Comparison of ENCODE assay signal across 24 cellular contexts in the genomic region with DNA sequence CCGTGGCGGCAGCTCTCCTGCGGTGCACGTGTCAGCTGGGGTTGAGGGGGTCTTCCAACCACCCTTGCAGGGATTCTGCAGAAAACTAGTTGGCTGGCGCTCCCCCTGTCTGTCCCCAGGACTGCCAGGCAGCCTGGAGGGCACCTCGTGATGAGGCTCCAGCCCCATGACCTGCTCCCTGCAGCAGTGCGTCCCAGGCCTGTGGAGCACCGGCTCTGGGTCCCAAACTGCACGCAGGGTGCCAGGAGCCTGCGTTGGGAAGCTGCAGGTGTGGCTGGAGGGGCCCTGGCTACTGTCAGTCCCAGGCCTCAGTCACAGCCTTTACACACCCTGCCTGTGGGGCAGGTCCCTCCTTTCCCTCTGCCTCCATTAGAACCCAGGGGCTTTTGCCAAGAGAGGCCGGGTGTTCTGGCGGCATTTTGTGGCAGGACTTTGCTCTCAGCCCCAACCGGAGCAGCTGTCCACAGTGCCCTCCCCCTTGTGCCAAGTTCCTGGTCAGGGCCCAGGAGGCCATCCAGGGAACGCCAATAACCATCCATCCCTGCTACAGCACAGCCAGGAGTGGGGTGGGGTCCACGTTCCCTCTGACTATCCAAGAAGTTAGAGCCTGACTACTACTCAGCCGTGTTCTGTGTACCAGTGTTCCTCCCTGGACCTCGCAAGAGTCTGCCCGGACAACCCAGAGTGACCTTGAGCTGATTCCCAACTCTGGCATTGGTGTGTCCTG. TPM values are rescaled to one million over a fixed set of nuclear protein-coding genes. Genes with fewer than 3 reads are reported as not detected.
DNase-seq lines count a peak whose midpoint lies in the region; ATAC-seq, FAIRE-seq and TF ChIP-seq lines count a peak whose summit lies in the region.
"Had no signal": no experiment of that assay in that cellular context is flagged by ENCODE, and none has a peak within 500 bp of the region (broad histone marks: within the 10 kb centered on the region; RNA-seq: fewer than 3 reads in every experiment).

No MANE protein-coding gene starts in this region.

- H3K9me3 ChIP-seq in mucosa of rectum (ENCODE audit: control insufficient read depth in 2 of 2, low read length in 2 of 2), result no peaks in the 10 kb centered on the region
- H3K9me3 ChIP-seq: sigmoid colon had no signal

- no peak for TF ChIP-seq CTCF in GM20000 (IDR thresholded peaks at IDR 0.05; ENCODE audit: extremely low read depth, missing control alignments)

- H3K4me3 ChIP-seq in mucosa of rectum (ENCODE audit: low read length in 2 of 2), result no peak overlapping the region
- H3K4me3 ChIP-seq: cardiac muscle cell, dorsolateral prefrontal cortex, sigmoid colon had no signal

- ATAC-seq in GM19395 (IDR thresholded peaks at IDR 0.05; ENCODE audit: unreplicated experiment) (no peak), GM19324 (IDR thresholded peaks at IDR 0.05; ENCODE audit: low FRiP score, unreplicated experiment) (no peak)
- ATAC-seq: esophagus mucosa; stimulated activated naive CD8-positive, alpha-beta T cell treated with anti-CD3 and anti-CD28 coated beads, Interleukin-15, Interleukin-2, amounts not matched to agents 100 U/mL and 50 U/mL, for 24 hours; T-cell had no signal

- no peak for FAIRE-seq in frontal cortex (lab: Jason Lieb, UNC)

- peaks cover 32 to 39% of the 10 kb centered on the region in 2 donors for H3K36me3 ChIP-seq in mucosa of rectum (ENCODE audit: control insufficient read depth in 2 of 2, insufficient read depth in 2 of 2, low read length in 2 of 2)

- DNase-seq in 8988T, result peak; percentile 24
- DNase-seq in GM20000 (ENCODE audit: low spot score), result peak; percentile 26
- peak; percentile 27 to 42 for DNase-seq in frontal cortex (ENCODE audit: low spot score in 2 of 2)
- DNase-seq in SW 1271 (lab: John Stamatoyannopoulos, UW), result no peak
- DNase-seq in DMS153 (lab: John Stamatoyannopoulos, UW), result no peak
- DNase-seq: activated CD4-positive, alpha-beta T cell treated with anti-CD3 and anti-CD28 coated beads, Interleukin-2, amount 50 U/mL, for 1 hour; activated CD8-positive, alpha-beta memory T cell treated with anti-CD3 and anti-CD28 coated beads, Interleukin-2, amount 50 U/mL, for 4 hours; activated gamma-delta T cell; amniotic stem cell; CD4-positive, CD25-positive, alpha-beta regulatory T cell; DMS53; dorsolateral prefrontal cortex; NCI-H2107; NCI-H510A treated with DMSO at 0.1 percent for 48 hours; RPMI8226; sigmoid colon; stimulated activated CD4-positive, alpha-beta T cell treated with anti-CD3 and anti-CD28 coated beads, Interleukin-1b, Interleukin-23, amount 100 ng/mL, for 48 hours; stimulated activated naive CD8-positive, alpha-beta T cell treated with anti-CD3 and anti-CD28 coated beads, Interleukin-15, Interleukin-2, amounts not matched to agents 100 U/mL and 50 U/mL, for 24 hours; T-cell had no signal

- H3K27ac ChIP-seq in mucosa of rectum (ENCODE audit: low read depth in 2 of 2, low read length in 2 of 2), result peak overlapping the region; percentile 84
- H3K27ac ChIP-seq: cardiac muscle cell, dorsolateral prefrontal cortex, sigmoid colon had no signal

- H3K27me3 ChIP-seq in mucosa of rectum (ENCODE audit: control insufficient read depth in 2 of 2, insufficient read depth in 2 of 2, low read length in 2 of 2), result peaks cover 0 to 9% of the 10 kb centered on the region in 2 donors

- H3K4me1 ChIP-seq in mucosa of rectum (ENCODE audit: control insufficient read depth in 2 of 2, insufficient read depth in 2 of 2, low read length in 2 of 2), result peaks cover 38 to 41% of the 10 kb centered on the region in 2 donors

- peak overlapping the region in 1 of 2 donors; percentile 54 for H3K9ac ChIP-seq in mucosa of rectum (ENCODE audit: low read depth in 1 of 2, low read length in 2 of 2)

RNA-seq across cellular contexts. Expression of a gene that starts 9.2 kb away (rescaled TPM):
- total RNA-seq in frontal cortex, result 10.2 TPM

RNA-seq across cellular contexts. Expression of a gene that starts 34.2 kb away (rescaled TPM):
- total RNA-seq in frontal cortex, result 19.2 TPM

Comparison
In these comparisons a context has a peak if more than half of its experiments do, and no peak if none do; other contexts are left out.
1. DNase-seq: peak in 8988T (single experiment), GM20000 (single experiment) and frontal cortex (2 of 2); none in SW 1271 (0 of 2) and DMS153 (single experiment).